In the genomic region with DNA sequence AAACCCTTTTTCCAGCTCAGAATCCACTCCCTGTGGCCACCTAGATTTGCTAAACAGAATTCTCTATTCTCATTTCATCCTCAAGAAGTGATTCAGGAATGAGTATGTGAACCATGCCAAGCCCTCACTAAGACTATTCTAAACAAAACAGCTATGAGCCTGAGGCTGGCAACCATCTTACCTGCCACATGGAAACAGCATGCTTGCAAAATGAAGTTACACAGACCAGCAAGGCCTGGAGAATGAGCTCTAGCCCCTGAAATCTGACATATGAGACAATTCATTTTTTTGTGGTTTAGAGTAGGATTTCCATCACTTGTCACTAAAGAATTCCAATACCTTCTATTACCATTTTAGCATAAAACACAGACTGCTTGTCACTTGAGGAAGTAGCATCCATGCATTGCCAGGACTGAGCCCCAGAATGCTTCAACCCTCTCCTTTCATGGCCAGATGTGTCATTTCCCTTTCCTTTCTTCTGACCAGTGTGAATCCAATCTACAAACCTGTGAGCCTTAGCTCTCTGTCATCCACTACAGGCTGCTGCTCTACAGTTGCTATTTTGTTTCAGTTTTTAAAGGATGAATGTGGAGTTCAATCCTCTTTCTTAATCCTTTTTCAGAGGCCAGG, we compare ENCODE assay signal across 27 cellular contexts.
DNase-seq lines count a peak whose midpoint lies in the region; ATAC-seq, FAIRE-seq and TF ChIP-seq lines count a peak whose summit lies in the region.
"Had no signal": no experiment of that assay in that cellular context is flagged by ENCODE, and none has a peak within 500 bp of the region (broad histone marks: within the 10 kb centered on the region; RNA-seq: fewer than 3 reads in every experiment).

No MANE protein-coding gene starts in this region.

- no peak overlapping the region for H3K4me3 ChIP-seq in astrocyte (ENCODE audit: insufficient read depth, low read depth, low read length)
- no peak overlapping the region for H3K4me3 ChIP-seq in fibroblast of lung (replicated peaks in 1 of 4; ENCODE audit: control extremely low read depth in 1 of 4, insufficient read depth in 1 of 4, low read depth in 3 of 4, low read length in 4 of 4)
- H3K4me3 ChIP-seq in uterus = no peak overlapping the region
- H3K4me3 ChIP-seq: HAP-1, K562, lung, suprapubic skin, vagina had no signal

- H3K36me3 Mint-ChIP-seq in astrocyte (ENCODE audit: low read depth, unreplicated experiment) = no peaks in the 10 kb centered on the region
- no peaks in the 10 kb centered on the region for H3K36me3 Mint-ChIP-seq in activated T-helper 17 cell treated with anti-CD3 and anti-CD28 coated beads, Interleukin-2, amount 50 U/mL, for 72 hours (ENCODE audit: low read depth)
- H3K36me3 Mint-ChIP-seq: activated naive CD4-positive, alpha-beta T cell treated with anti-CD3 and anti-CD28 coated beads, Interleukin-2, amount 10 ng/mL, durations not matched to agents 7 days and 5 days; CD8-positive, alpha-beta T cell; T-cell had no signal

- H3K27ac Mint-ChIP-seq in astrocyte (ENCODE audit: unreplicated experiment) = no peak overlapping the region
- H3K27ac Mint-ChIP-seq in activated T-helper 17 cell treated with anti-CD3 and anti-CD28 coated beads, Interleukin-2, amount 50 U/mL, for 72 hours = no peak overlapping the region
- H3K27ac Mint-ChIP-seq: activated CD4-positive, alpha-beta T cell treated with anti-CD3 and anti-CD28 coated beads for 36 hours; activated naive CD4-positive, alpha-beta T cell treated with anti-CD3 and anti-CD28 coated beads, Interleukin-2, amount 10 ng/mL, durations not matched to agents 7 days and 5 days; CD8-positive, alpha-beta T cell; T-cell had no signal

- H3K4me2 ChIP-seq in astrocyte (ENCODE audit: low read length) = no peak overlapping the region
- no peak overlapping the region for H3K4me2 ChIP-seq in fibroblast of lung (ENCODE audit: extremely low read depth, insufficient read depth, low read length)

- H3K9me3 ChIP-seq in astrocyte (ENCODE audit: insufficient read depth, low read depth, low read length) (no peaks in the 10 kb centered on the region), fibroblast of lung (ENCODE audit: control insufficient read depth, insufficient read depth, low read depth, low read length) (no peaks in the 10 kb centered on the region), uterus (no peaks in the 10 kb centered on the region)
- H3K9me3 ChIP-seq: HAP-1, suprapubic skin, vagina had no signal

- no peaks in the 10 kb centered on the region for H3K4me1 ChIP-seq in astrocyte (ENCODE audit: insufficient read depth, low read length)
- H3K4me1 ChIP-seq in fibroblast of lung (ENCODE audit: control insufficient read depth, extremely low read depth, insufficient read depth, low read length) = no peaks in the 10 kb centered on the region
- H3K4me1 ChIP-seq in uterus = no peaks in the 10 kb centered on the region
- H3K4me1 ChIP-seq: HAP-1, suprapubic skin, vagina had no signal

- H3K9me3 Mint-ChIP-seq in astrocyte (ENCODE audit: unreplicated experiment) = no peaks in the 10 kb centered on the region
- peaks cover 4% of the 10 kb centered on the region for H3K9me3 Mint-ChIP-seq in activated T-helper 17 cell treated with anti-CD3 and anti-CD28 coated beads, Interleukin-2, amount 50 U/mL, for 72 hours
- H3K9me3 Mint-ChIP-seq: activated naive CD4-positive, alpha-beta T cell treated with anti-CD3 and anti-CD28 coated beads, Interleukin-2, amount 10 ng/mL, durations not matched to agents 7 days and 5 days; CD8-positive, alpha-beta T cell; T-cell had no signal

- H3K27me3 Mint-ChIP-seq in astrocyte (ENCODE audit: low read depth, unreplicated experiment) = peaks cover 4% of the 10 kb centered on the region
- no peaks in the 10 kb centered on the region for H3K27me3 Mint-ChIP-seq in activated T-helper 17 cell treated with anti-CD3 and anti-CD28 coated beads, Interleukin-2, amount 50 U/mL, for 72 hours
- H3K27me3 Mint-ChIP-seq: activated naive CD4-positive, alpha-beta T cell treated with anti-CD3 and anti-CD28 coated beads, Interleukin-2, amount 10 ng/mL, durations not matched to agents 7 days and 5 days had no signal

- H4K20me1 ChIP-seq in astrocyte (ENCODE audit: insufficient read depth, low read length) (no peaks in the 10 kb centered on the region), fibroblast of lung (ENCODE audit: control insufficient read depth, extremely low read depth, insufficient read depth, low read length) (no peaks in the 10 kb centered on the region)

- H3K27ac ChIP-seq in astrocyte (ENCODE audit: low read depth, low read length) = no peak overlapping the region
- no peak overlapping the region for H3K27ac ChIP-seq in fibroblast of lung (ENCODE audit: insufficient read depth, low read length)
- no peak overlapping the region for H3K27ac ChIP-seq in uterus
- H3K27ac ChIP-seq: suprapubic skin, vagina had no signal

- no peak for TF ChIP-seq POLR2A in uterus (IDR thresholded peaks at IDR 0.05)

- intact Hi-C loops in uterus (cut with DNase I; ENCODE audit: low total_unique reads) = no loop called here

- peaks cover 16% of the 10 kb centered on the region for H3K4me1 Mint-ChIP-seq in astrocyte (ENCODE audit: low read depth, unreplicated experiment)
- H3K4me1 Mint-ChIP-seq in activated T-helper 17 cell treated with anti-CD3 and anti-CD28 coated beads, Interleukin-2, amount 50 U/mL, for 72 hours = peaks cover 5% of the 10 kb centered on the region
- H3K4me1 Mint-ChIP-seq: activated naive CD4-positive, alpha-beta T cell treated with anti-CD3 and anti-CD28 coated beads, Interleukin-2, amount 10 ng/mL, durations not matched to agents 7 days and 5 days had no signal

- H3K79me2 ChIP-seq in astrocyte (ENCODE audit: insufficient read depth, low read length) (no peaks in the 10 kb centered on the region), fibroblast of lung (ENCODE audit: control insufficient read depth, insufficient read depth, low read length) (no peaks in the 10 kb centered on the region)

- no peak for FAIRE-seq in astrocyte (lab: Jason Lieb, UNC)
- FAIRE-seq: K562 had no signal

- no peak overlapping the region for H2AFZ ChIP-seq in astrocyte (ENCODE audit: low read depth, low read length)
- no peak overlapping the region for H2AFZ ChIP-seq in fibroblast of lung (ENCODE audit: low read length)

- no peak for ATAC-seq in activated T-helper 17 cell treated with anti-CD3 and anti-CD28 coated beads, Interleukin-2, amount 50 U/mL, for 72 hours (replicated peaks)
- ATAC-seq: activated CD4-positive, alpha-beta T cell treated with anti-CD3 and anti-CD28 coated beads for 36 hours; CD8-positive, alpha-beta T cell; K562; T-cell had no signal

- TF ChIP-seq CTCF in astrocyte (IDR thresholded peaks at IDR 0.05; ENCODE audit: insufficient read depth, low read depth, low read length) (no peak), fibroblast of lung (conservative IDR thresholded peaks at IDR 0.05 in 1 of 2, IDR thresholded peaks at IDR 0.05 in 1 of 2; ENCODE audit: low read depth in 1 of 2, low read length in 2 of 2) (no peak), uterus (IDR thresholded peaks at IDR 0.05) (no peak)

- H3K9ac ChIP-seq in astrocyte (ENCODE audit: low read length) (no peak overlapping the region), fibroblast of lung (ENCODE audit: insufficient read depth, low read length) (no peak overlapping the region)

- no peaks in the 10 kb centered on the region for H3K27me3 ChIP-seq in astrocyte (ENCODE audit: insufficient read depth, low read length)
- no peaks in the 10 kb centered on the region for H3K27me3 ChIP-seq in fibroblast of lung (ENCODE audit: control insufficient read depth, insufficient read depth, low read length)
- no peaks in the 10 kb centered on the region for H3K27me3 ChIP-seq in uterus
- H3K27me3 ChIP-seq: suprapubic skin, vagina had no signal

- H3K36me3 ChIP-seq in astrocyte (ENCODE audit: insufficient read depth, low read length) = no peaks in the 10 kb centered on the region
- H3K36me3 ChIP-seq in fibroblast of lung (ENCODE audit: control insufficient read depth, insufficient read depth, low read length) = no peaks in the 10 kb centered on the region
- no peaks in the 10 kb centered on the region for H3K36me3 ChIP-seq in uterus
- H3K36me3 ChIP-seq: HAP-1, suprapubic skin, vagina had no signal

- peak; percentile 52 for DNase-seq in HCEC 1CT
- DNase-seq in astrocyte (ENCODE audit: low read depth) = peak; percentile 89
- peak; percentile 48 to 90 for DNase-seq in fibroblast of lung (ENCODE audit: low read depth in 2 of 2)
- DNase-seq in mucosa of gallbladder (ENCODE audit: low spot score) = peak; percentile 14
- DNase-seq in activated gamma-delta T cell treated with Interleukin-2 at 50 U/mL for 16 hours = no peak
- no peak for DNase-seq in uterus
- no peak for DNase-seq in iPS-NIHi7 (ENCODE audit: extremely low spot score)
- DNase-seq: activated CD4-positive, alpha-beta T cell treated with anti-CD3 and anti-CD28 coated beads for 36 hours; activated naive CD4-positive, alpha-beta T cell treated with anti-CD3 and anti-CD28 coated beads, Interleukin-2, amount 10 ng/mL, durations not matched to agents 7 days and 5 days; activated T-cell treated with anti-CD3 and anti-CD28 coated beads, Interleukin-2, amount 50 U/mL, for 48 hours; CD8-positive, alpha-beta T cell; DMS53; effector memory CD4-positive, alpha-beta T cell; GF-D8; hippocampal formation; islet precursor cell; NCI-H1694 treated with DMSO at 0.1 percent for 48 hours; NCI-H82; SHP77 treated with DMSO at 0.1 percent for 48 hours; stimulated activated CD4-positive, alpha-beta T cell treated with anti-CD3 and anti-CD28 coated beads, Interleukin-1b, Interleukin-23, amount 100 ng/mL, for 48 hours; T-cell had no signal

- H3K4me3 Mint-ChIP-seq in astrocyte (ENCODE audit: unreplicated experiment) = no peak overlapping the region
- no peak overlapping the region for H3K4me3 Mint-ChIP-seq in activated T-helper 17 cell treated with anti-CD3 and anti-CD28 coated beads, Interleukin-2, amount 50 U/mL, for 72 hours
- H3K4me3 Mint-ChIP-seq: activated CD4-positive, alpha-beta T cell treated with anti-CD3 and anti-CD28 coated beads for 36 hours; activated naive CD4-positive, alpha-beta T cell treated with anti-CD3 and anti-CD28 coated beads, Interleukin-2, amount 10 ng/mL, durations not matched to agents 7 days and 5 days; CD8-positive, alpha-beta T cell; T-cell had no signal

Comparison
In these comparisons a context has a peak if more than half of its experiments do, and no peak if none do; other contexts are left out.
1. DNase-seq: peak in HCEC 1CT (single experiment), astrocyte (single experiment), fibroblast of lung (2 of 2) and mucosa of gallbladder (single experiment); none in activated gamma-delta T cell treated with Interleukin-2 at 50 U/mL for 16 hours (single experiment), uterus (0 of 2) and iPS-NIHi7 (single experiment).